Comparison of ENCODE assay signal across 3 cellular contexts in the genomic region with DNA sequence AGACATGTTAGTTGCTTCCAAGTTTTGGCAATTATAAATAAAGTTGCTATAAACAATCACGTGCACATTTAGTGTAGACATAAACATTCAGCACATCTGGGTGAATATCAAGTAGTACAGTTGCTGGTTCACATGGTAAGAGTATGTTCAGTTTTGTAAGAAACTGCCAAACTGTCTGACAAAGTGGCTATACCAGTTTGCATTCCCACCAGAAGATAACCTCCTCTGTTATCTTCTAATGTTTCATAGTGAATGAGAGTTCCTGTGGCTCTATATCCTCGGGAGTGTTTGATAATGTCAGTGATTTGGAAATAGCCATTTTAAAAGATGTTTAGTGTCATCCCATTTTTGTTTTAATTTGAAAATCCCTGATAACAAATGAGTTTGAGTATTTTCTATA.
"Had no signal": no experiment of that assay in that cellular context is flagged by ENCODE, and none has a peak within 500 bp of the region (broad histone marks: within the 10 kb centered on the region; RNA-seq: fewer than 3 reads in every experiment).

No MANE protein-coding gene starts in this region.

- ATAC-seq: GM12878 had no signal

- H3K4me3 ChIP-seq: GM12878 had no signal

- DNase-seq: GDM1, GF-D8 had no signal
